ENCODE assay signal across 21 cellular contexts in the genomic region with DNA sequence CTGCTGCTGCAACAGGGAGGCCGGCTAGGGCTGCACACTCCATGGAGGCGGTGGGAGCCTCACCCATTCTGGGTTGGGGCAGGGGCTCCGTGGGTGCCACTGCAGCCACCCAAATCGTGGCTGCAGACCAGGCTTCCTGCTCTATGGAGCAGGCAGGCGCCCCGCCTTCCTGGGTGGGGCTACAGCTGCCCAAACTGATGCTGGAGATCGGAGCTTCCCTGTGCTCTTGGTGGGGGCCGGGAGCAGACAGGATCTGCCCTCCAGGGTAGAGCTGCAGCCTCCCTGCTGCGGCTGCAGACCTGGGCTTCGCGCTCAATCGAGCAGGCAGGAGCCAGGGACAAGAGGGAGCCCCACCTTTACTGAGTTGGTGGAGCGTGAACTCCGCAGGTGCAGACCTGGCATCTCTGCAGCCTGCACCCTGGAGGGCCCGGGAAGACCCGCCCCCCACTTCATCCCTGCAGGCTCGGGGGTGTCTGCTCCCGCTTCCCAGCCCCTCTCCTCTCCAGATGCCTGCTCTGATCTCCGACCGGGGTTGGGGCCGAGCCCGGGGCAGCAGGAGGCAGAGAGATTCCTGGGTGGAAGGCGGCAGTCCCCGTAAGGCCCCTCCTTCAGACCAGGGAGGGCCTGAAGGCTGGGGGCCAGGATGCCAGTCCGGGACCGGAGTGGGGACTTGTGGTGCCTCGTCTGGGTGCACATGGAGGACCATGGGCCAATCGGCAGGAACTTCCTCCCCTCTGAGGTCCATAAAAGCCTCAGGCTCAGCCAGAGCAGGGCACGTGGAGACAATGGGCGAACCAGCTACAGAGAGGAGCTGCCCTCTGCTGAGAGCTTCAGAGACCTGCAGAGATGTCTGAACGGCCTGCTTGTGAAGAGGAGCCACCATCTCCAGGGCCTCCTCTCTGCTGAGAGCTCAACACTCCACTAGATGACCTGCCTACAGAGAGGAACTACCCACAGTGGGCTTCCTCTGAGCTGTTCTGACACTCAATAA.
"Had no signal": no experiment of that assay in that cellular context is flagged by ENCODE, and none has a peak within 500 bp of the region (broad histone marks: within the 10 kb centered on the region; RNA-seq: fewer than 3 reads in every experiment).

No MANE protein-coding gene starts in this region.

- H3K27me3 Mint-ChIP-seq: activated T-helper 17 cell treated with anti-CD3 and anti-CD28 coated beads, Interleukin-2, amount 50 U/mL, for 72 hours; stimulated activated naive CD8-positive, alpha-beta T cell treated with anti-CD3 and anti-CD28 coated beads, Interleukin-15, Interleukin-2, amounts not matched to agents 100 ng/mL and 50 ng/mL, for 24 hours had no signal

- H3K27ac Mint-ChIP-seq: activated naive CD4-positive, alpha-beta T cell treated with anti-CD3 and anti-CD28 coated beads, Interleukin-2, amount 50 U/mL, for 72 hours; activated T-helper 17 cell treated with anti-CD3 and anti-CD28 coated beads, Interleukin-2, amount 50 U/mL, for 72 hours; natural killer cell; stimulated activated naive CD8-positive, alpha-beta T cell treated with anti-CD3 and anti-CD28 coated beads, Interleukin-15, Interleukin-2, amounts not matched to agents 100 ng/mL and 50 ng/mL, for 24 hours had no signal

- H3K36me3 Mint-ChIP-seq: natural killer cell had no signal

- H3K4me1 ChIP-seq: pancreas, psoas muscle, right atrium auricular region, tibial nerve, uterus had no signal

- H3K4me1 Mint-ChIP-seq: activated T-helper 17 cell treated with anti-CD3 and anti-CD28 coated beads, Interleukin-2, amount 50 U/mL, for 72 hours had no signal

- ATAC-seq: activated naive CD4-positive, alpha-beta T cell treated with anti-CD3 and anti-CD28 coated beads, Interleukin-2, amount 50 U/mL, for 72 hours; activated T-helper 17 cell treated with anti-CD3 and anti-CD28 coated beads, Interleukin-2, amount 50 U/mL, for 72 hours; esophagus mucosa; left lung; natural killer cell; pancreas; psoas muscle had no signal

- H3K4me3 Mint-ChIP-seq: activated T-helper 17 cell treated with anti-CD3 and anti-CD28 coated beads, Interleukin-2, amount 50 U/mL, for 72 hours; natural killer cell; stimulated activated naive CD8-positive, alpha-beta T cell treated with anti-CD3 and anti-CD28 coated beads, Interleukin-15, Interleukin-2, amounts not matched to agents 100 ng/mL and 50 ng/mL, for 24 hours had no signal

- H3K9me3 ChIP-seq: pancreas, psoas muscle, right atrium auricular region, uterus had no signal

- H3K27me3 ChIP-seq: brain microvascular endothelial cell, left lung, pancreas, right atrium auricular region, tibial nerve, uterus had no signal

- DNase-seq: activated T-cell treated with anti-CD3 and anti-CD28 coated beads, Interleukin-2, amount 50 U/mL, for 1 hour; aorta; brain microvascular endothelial cell; caudate nucleus; effector memory CD4-positive, alpha-beta T cell; foreskin melanocyte; kidney glomerular epithelial cell; midbrain; natural killer cell; psoas muscle; stimulated activated CD4-positive, alpha-beta T cell treated with anti-CD3 and anti-CD28 coated beads, Interleukin-4, amount 100 ng/mL, for 24 hours; uterus; WERI-Rb-1 had no signal

- H3K27ac ChIP-seq: brain microvascular endothelial cell, left lung, pancreas, psoas muscle, right atrium auricular region, tibial nerve, uterus, WERI-Rb-1 had no signal

- H3K9me3 Mint-ChIP-seq: activated naive CD4-positive, alpha-beta T cell treated with anti-CD3 and anti-CD28 coated beads, Interleukin-2, amount 50 U/mL, for 72 hours; natural killer cell had no signal

- H3K36me3 ChIP-seq: brain microvascular endothelial cell, left lung, pancreas, right atrium auricular region, tibial nerve, uterus, WERI-Rb-1 had no signal

- H3K4me3 ChIP-seq: left lung, pancreas, psoas muscle, right atrium auricular region, tibial nerve, uterus had no signal
